1 cellular context compared by ENCODE assay signal in genomic region chr9:120875954-120876841, GRCh38.
TF ChIP-seq lines count a peak whose summit lies in the region.

No MANE protein-coding gene starts in this region.

TF ChIP-seq in HepG2, 621 proteins besides CTCF, POLR2A, EP300 and RAD21 (continued from another document and continues in another):
- TF ChIP-seq SYNCRIP (IDR thresholded peaks at IDR 0.05; ENCODE audit: insufficient read depth, low read depth, low read length) (no peak), SMAD1 (CRISPR knock-in tag; IDR thresholded peaks at IDR 0.05; ENCODE audit: borderline replicate concordance, low read depth) (no peak), TCF7L2 (IDR thresholded peaks at IDR 0.05; ENCODE audit: low read depth, low read length) (no peak), PRMT3 (CRISPR knock-in tag; IDR thresholded peaks at IDR 0.05; ENCODE audit: borderline replicate concordance, low read depth) (no peak; the same call in 1 of the 2 replicates), ZMAT3 (CRISPR knock-in tag; conservative IDR thresholded peaks at IDR 0.05) (no peak; the same call in 1 of the 2 replicates), ZNF780A (CRISPR knock-in tag; IDR thresholded peaks at IDR 0.05) (no peak), ZNF598 (CRISPR knock-in tag; IDR thresholded peaks at IDR 0.05; ENCODE audit: borderline replicate concordance) (peak; percentile 56; the same call in 1 of the 2 replicates), ZNF18 (CRISPR knock-in tag; IDR thresholded peaks at IDR 0.05; ENCODE audit: insufficient replicate concordance) (no peak), REPIN1 (CRISPR knock-in tag; IDR thresholded peaks at IDR 0.05; ENCODE audit: borderline replicate concordance, low read depth) (peak; percentile 33; the same call in 1 of the 2 replicates), HNF4G (IDR thresholded peaks at IDR 0.05; ENCODE audit: borderline replicate concordance, low read depth, low read length) (no peak), HNF4G (CRISPR knock-in tag; IDR thresholded peaks at IDR 0.05; ENCODE audit: borderline replicate concordance, low read depth) (no peak), PAWR (CRISPR knock-in tag; IDR thresholded peaks at IDR 0.05; ENCODE audit: borderline replicate concordance) (no peak), NKX3-1 (CRISPR knock-in tag; IDR thresholded peaks at IDR 0.05) (peak; percentile 39; the same call in 1 of the 2 replicates), YEATS4 (CRISPR knock-in tag; IDR thresholded peaks at IDR 0.05; ENCODE audit: borderline replicate concordance) (peak; percentile 64), ARNT2 (CRISPR knock-in tag; IDR thresholded peaks at IDR 0.05; ENCODE audit: low read depth) (peak; percentile 39; the same call in 1 of the 2 replicates), FOXA3 (CRISPR knock-in tag; IDR thresholded peaks at IDR 0.05) (no peak), FOXC1 (CRISPR knock-in tag; IDR thresholded peaks at IDR 0.05; ENCODE audit: borderline replicate concordance) (peak; percentile 52; the same call in 1 of the 2 replicates), ZNF570 (CRISPR knock-in tag; IDR thresholded peaks at IDR 0.05; ENCODE audit: borderline replicate concordance) (no peak), SP140L (CRISPR knock-in tag; IDR thresholded peaks at IDR 0.05; ENCODE audit: borderline replicate concordance) (no peak), HDAC1 (CRISPR knock-in tag; IDR thresholded peaks at IDR 0.05) (no peak), ZNF788 (CRISPR knock-in tag; IDR thresholded peaks at IDR 0.05; ENCODE audit: borderline replicate concordance) (peak; percentile 38; the same call in 1 of the 2 replicates), BORCS8-MEF2B (CRISPR knock-in tag; IDR thresholded peaks at IDR 0.05) (peak; percentile 18; the same call in 1 of the 2 replicates), ARNT (IDR thresholded peaks at IDR 0.05) (no peak), CENPX (CRISPR knock-in tag; IDR thresholded peaks at IDR 0.05) (no peak), PRDM10 (CRISPR knock-in tag; IDR thresholded peaks at IDR 0.05; ENCODE audit: low read depth) (no peak), ZNF772 (CRISPR knock-in tag; IDR thresholded peaks at IDR 0.05) (no peak), ZNF24 (IDR thresholded peaks at IDR 0.05) (no peak), HDAC6 (IDR thresholded peaks at IDR 0.05; ENCODE audit: low read depth, low read length) (no peak), CENPT (CRISPR knock-in tag; IDR thresholded peaks at IDR 0.05; ENCODE audit: low read depth) (0 out of 2 replicates have a peak, but pooled peaks have one; percentile 7), ZNF20 (CRISPR knock-in tag; IDR thresholded peaks at IDR 0.05) (no peak), ZNF609 (CRISPR knock-in tag; IDR thresholded peaks at IDR 0.05; ENCODE audit: borderline replicate concordance) (0 out of 2 replicates have a peak, but pooled peaks have one; percentile 3), TEF (CRISPR knock-in tag; IDR thresholded peaks at IDR 0.05) (no peak), ZNF432 (CRISPR knock-in tag; IDR thresholded peaks at IDR 0.05; ENCODE audit: borderline replicate concordance) (no peak), ZFP36L1 (CRISPR knock-in tag; IDR thresholded peaks at IDR 0.05) (peak; percentile 85; the same call in 1 of the 2 replicates), REXO4 (CRISPR knock-in tag; IDR thresholded peaks at IDR 0.05; ENCODE audit: borderline replicate concordance) (no peak), ZNF180 (CRISPR knock-in tag; IDR thresholded peaks at IDR 0.05; ENCODE audit: borderline replicate concordance, low read depth) (no peak), ZNF563 (CRISPR knock-in tag; IDR thresholded peaks at IDR 0.05) (no peak; the same call in 1 of the 2 replicates), TGIF2 (CRISPR knock-in tag; IDR thresholded peaks at IDR 0.05) (no peak), PLSCR1 (CRISPR knock-in tag; IDR thresholded peaks at IDR 0.05; ENCODE audit: borderline replicate concordance) (no peak), ZNF724P (CRISPR knock-in tag; IDR thresholded peaks at IDR 0.05; ENCODE audit: borderline replicate concordance) (no peak), ZNF275 (CRISPR knock-in tag; IDR thresholded peaks at IDR 0.05; ENCODE audit: borderline replicate concordance) (no peak), ZNF792 (CRISPR knock-in tag; IDR thresholded peaks at IDR 0.05) (no peak), ZGPAT (CRISPR knock-in tag; IDR thresholded peaks at IDR 0.05) (peak; percentile 49; the same call in 1 of the 2 replicates), ZNF737 (CRISPR knock-in tag; IDR thresholded peaks at IDR 0.05; ENCODE audit: borderline replicate concordance) (no peak), RARA (CRISPR knock-in tag; IDR thresholded peaks at IDR 0.05) (no peak), HNRNPH1 (optimal IDR thresholded peaks at IDR 0.05; ENCODE audit: low read depth, low read length) (no peak), ZFP1 (CRISPR knock-in tag; IDR thresholded peaks at IDR 0.05) (no peak), HNRNPK (IDR thresholded peaks at IDR 0.05; ENCODE audit: low read depth, low read length, poor library complexity, severe bottlenecking) (no peak), SNRNP70 (IDR thresholded peaks at IDR 0.05; ENCODE audit: low read depth, low read length) (no peak), NFYC (CRISPR knock-in tag; IDR thresholded peaks at IDR 0.05) (peak; percentile 78), NR2F1 (CRISPR knock-in tag; IDR thresholded peaks at IDR 0.05) (no peak)
